8 cellular contexts compared by ENCODE assay signal in the genomic region with DNA sequence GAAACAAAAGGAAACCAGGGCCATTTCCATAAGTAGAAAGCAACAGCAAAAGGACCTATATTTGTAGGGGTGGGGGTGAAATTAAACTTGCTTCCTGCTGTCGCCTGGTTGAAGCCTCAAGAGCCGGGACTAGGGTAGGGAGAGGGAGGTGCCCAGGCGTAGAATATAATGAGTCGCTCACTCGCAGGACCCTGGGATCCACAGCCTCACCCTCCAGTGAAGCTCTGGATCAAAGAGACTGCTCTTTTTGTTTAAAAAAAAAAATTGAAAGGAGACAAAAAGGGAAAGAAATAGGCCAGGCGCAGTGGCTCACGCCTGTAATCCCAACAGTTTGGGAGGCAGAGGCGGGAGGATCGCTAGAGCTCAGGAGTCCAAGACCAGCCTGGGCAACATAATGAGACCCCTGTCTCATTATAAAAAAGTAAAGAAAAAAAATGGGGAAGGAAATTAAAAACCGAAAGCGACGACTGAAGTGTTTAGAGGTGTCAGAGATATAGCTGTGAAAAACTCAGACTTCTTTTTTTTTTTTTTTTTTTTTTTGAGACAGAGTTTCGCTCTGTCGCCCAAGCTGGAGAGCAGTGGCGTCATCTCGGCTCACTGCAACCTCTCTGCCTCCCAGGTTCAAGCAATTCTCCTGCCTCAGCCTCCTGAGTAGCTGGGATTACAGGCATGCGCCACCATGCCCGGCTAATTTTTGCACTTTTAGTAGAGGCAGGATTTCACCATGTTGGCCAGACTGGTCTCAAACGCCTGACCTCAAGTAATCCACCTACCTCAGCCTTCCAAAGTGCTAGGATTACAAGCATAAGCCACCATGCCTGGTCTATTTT. TPM values are rescaled to one million over a fixed set of nuclear protein-coding genes. Genes with fewer than 3 reads are reported as not detected.
DNase-seq lines count a peak whose midpoint lies in the region; ATAC-seq, FAIRE-seq and TF ChIP-seq lines count a peak whose summit lies in the region.

No MANE protein-coding gene starts in this region.

- intact Hi-C loops in testis (cut with DNase I; ENCODE audit: low total_unique reads), result no loop called here
- intact Hi-C loops in pancreas (cut with DNase I), result no loop called here

- H3K4me3 Mint-ChIP-seq in effector memory CD8-positive, alpha-beta T cell, result peak overlapping the region; percentile 89 to 91

- peak overlapping the region; percentile 45; the same call in 1 of the 2 replicates for H3K27ac ChIP-seq in GM23248
- H3K27ac ChIP-seq in testis, result peak overlapping the region in 1 of 2 donors; percentile 68
- H3K27ac ChIP-seq in pancreas, result peak overlapping the region in 2 of 4 donors; percentile 33 to 36

- H3K9me3 ChIP-seq in GM23248 (ENCODE audit: low read depth) (no peaks in the 10 kb centered on the region), testis (no peaks in the 10 kb centered on the region), pancreas (no peaks in the 10 kb centered on the region)

- H3K4me3 ChIP-seq in GM23248 (peak overlapping the region; percentile 37; the same call in 1 of the 2 replicates), testis (no peak overlapping the region), pancreas (no peak overlapping the region)

- peaks cover 40% of the 10 kb centered on the region for H3K36me3 Mint-ChIP-seq in effector memory CD8-positive, alpha-beta T cell (ENCODE audit: insufficient read depth)

- H3K9ac ChIP-seq in GM23248, result peak overlapping the region; percentile 48

- H3K79me2 ChIP-seq in GM23248 (ENCODE audit: insufficient read depth), result no peaks in the 10 kb centered on the region

- H2AFZ ChIP-seq in GM23248, result peak overlapping the region; percentile 78

- peak overlapping the region; percentile 60 for H3K4me2 ChIP-seq in GM23248 (ENCODE audit: unreplicated experiment)

- DNase-seq in GM23248 (peak; percentile 32), T-helper 9 cell (peak; percentile 51), testis (no peak), pancreas (no peak), dermis blood vessel endothelial cell (no peak)
- DNase-seq in effector memory CD8-positive, alpha-beta T cell, result peak in 2 of 3 experiments; percentile 46 to 59
- DNase-seq in stimulated activated CD4-positive, alpha-beta T cell treated with anti-CD3 and anti-CD28 coated beads, Interleukin-4, amount 100 ng/mL, for 1 hour, result peak; percentile 57

- H3K9me3 Mint-ChIP-seq in effector memory CD8-positive, alpha-beta T cell, result peaks cover 0 to 1% of the 10 kb centered on the region in 2 donors

- H3K27me3 ChIP-seq in GM23248 (replicated peaks; ENCODE audit: insufficient read depth), result no peaks in the 10 kb centered on the region
- H3K27me3 ChIP-seq in testis, result no peaks in the 10 kb centered on the region
- no peaks in the 10 kb centered on the region for H3K27me3 ChIP-seq in pancreas

- peak; percentile 25 for ATAC-seq in effector memory CD8-positive, alpha-beta T cell (replicated peaks)
- ATAC-seq in pancreas (no peak), HG02571 (IDR thresholded peaks at IDR 0.05; ENCODE audit: unreplicated experiment) (no peak)

- in situ Hi-C loops in GM23248 (cut with MboI), result no loop called here

- no peaks in the 10 kb centered on the region for H4K20me1 ChIP-seq in GM23248 (ENCODE audit: insufficient read depth)

- no peak for TF ChIP-seq CTCF in testis (IDR thresholded peaks at IDR 0.05)
- no peak for TF ChIP-seq CTCF in pancreas (IDR thresholded peaks at IDR 0.05)

- no peaks in the 10 kb centered on the region for H3K9me2 ChIP-seq in GM23248 (ENCODE audit: insufficient read depth)

- H3K4me1 Mint-ChIP-seq in effector memory CD8-positive, alpha-beta T cell (ENCODE audit: low read depth in 2 of 2), result peaks cover 42 to 47% of the 10 kb centered on the region in 2 donors

- TF ChIP-seq POLR2A in testis (IDR thresholded peaks at IDR 0.05), result no peak

- H3K4me1 ChIP-seq in GM23248 (ENCODE audit: insufficient read depth), result peaks cover 11% of the 10 kb centered on the region
- peaks cover 4% of the 10 kb centered on the region for H3K4me1 ChIP-seq in testis
- H3K4me1 ChIP-seq in pancreas, result peaks cover 0 to 5% (median 0%) of the 10 kb centered on the region in 3 donors

- H3K36me3 ChIP-seq in GM23248 (ENCODE audit: low read depth), result no peaks in the 10 kb centered on the region
- H3K36me3 ChIP-seq in testis (ENCODE audit: low read depth, missing control alignments), result no peaks in the 10 kb centered on the region
- H3K36me3 ChIP-seq in pancreas, result no peaks in the 10 kb centered on the region

- WGBS in GM23248 (ENCODE audit: low coverage in 1 of 2, low lambda C conversion rate in 2 of 2, missing lambda C conversion rate in 2 of 2), 2 experiments, result 65 to 70% methylated on average over 19 of the region's 19 CpGs
- WGBS in testis, 2 donors, result 79 to 87% methylated on average over 19 of the region's 19 CpGs
- WGBS in pancreas, 2 donors, result 72 to 81% methylated on average over 19 of the region's 19 CpGs

- no peak for FAIRE-seq in pancreas (lab: Jason Lieb, UNC)

- no peaks in the 10 kb centered on the region for H3K27me3 Mint-ChIP-seq in effector memory CD8-positive, alpha-beta T cell

- H3K27ac Mint-ChIP-seq in effector memory CD8-positive, alpha-beta T cell, result peak overlapping the region; percentile 100

- peaks cover 8% of the 10 kb centered on the region; the same call in 1 of the 2 replicates for H3F3A ChIP-seq in GM23248 (ENCODE audit: insufficient read depth)

RNA-seq across cellular contexts. Expression of a gene that starts 10.9 kb away (rescaled TPM):
- total RNA-seq in GM23248 (2014; rRNA removed; shearing (Covaris generic)), result 28.5 and 56.6 TPM in 2 replicates
- 56.6 and 58.4 TPM in 2 replicates for polyA plus RNA-seq in GM23248 (2016; fragmentation: Nextera tagmentation; extraction: Ambion mirVana)
- 10 to 100 TPM in 1 of 2 donors, 1 to 10 TPM in 1; 8.7 to 14.6 TPM for total RNA-seq in testis
- 21.2 TPM for polyA plus RNA-seq in testis (ENCODE audit: insufficient read depth, low read depth, low replicate concordance)
- 10 to 100 TPM; 23.0 to 37.7 (median 31.2) TPM for total RNA-seq in pancreas
- polyA plus RNA-seq in pancreas, result 10 to 100 TPM; 14.0 to 19.5 TPM
- total RNA-seq in dermis blood vessel endothelial cell, result 5.3 and 12.7 TPM in 2 replicates

RNA-seq across cellular contexts. Expression of a gene that starts 48.8 kb away (rescaled TPM):
- 47.2 and 55.9 TPM in 2 replicates for total RNA-seq in GM23248 (2014; rRNA removed; shearing (Covaris generic))
- polyA plus RNA-seq in GM23248 (2016; fragmentation: Nextera tagmentation; extraction: Ambion mirVana) (57.7 and 58.7 TPM in 2 replicates), testis (ENCODE audit: insufficient read depth, low read depth, low replicate concordance) (323 TPM), pancreas (10 to 100 TPM; 80.0 to 86.6 TPM)
- total RNA-seq in testis (100 to 1,000 TPM; 218 to 295 TPM), pancreas (10 to 100 TPM in 5 of 6 donors, 1 to 10 TPM in 1; 9.3 to 25.7 (median 16.7) TPM), dermis blood vessel endothelial cell (104 and 123 TPM in 2 replicates)

Comparison
In these comparisons a context has a peak if more than half of its experiments do, and no peak if none do; other contexts are left out.
1. DNase-seq: peak in GM23248 (single experiment), T-helper 9 cell (single experiment), effector memory CD8-positive, alpha-beta T cell (2 of 3) and stimulated activated CD4-positive, alpha-beta T cell treated with anti-CD3 and anti-CD28 coated beads, Interleukin-4, amount 100 ng/mL, for 1 hour (single experiment); none in testis (single experiment), pancreas (0 of 6) and dermis blood vessel endothelial cell (single experiment).